ENCODE assay signal across 8 cellular contexts in genomic region chr18:6414723-6415362, GRCh38. TPM values are rescaled to one million over a fixed set of nuclear protein-coding genes. Genes with fewer than 3 reads are reported as not detected.
DNase-seq lines count a peak whose midpoint lies in the region; ATAC-seq and TF ChIP-seq lines count a peak whose summit lies in the region.

Gene L3MBTL4, minus strand, starts transcription at chr18:6414911. Its CDS starts 103,286 bp downstream, at chr18:6311625.

- H3K4me1 Mint-ChIP-seq in stimulated activated naive B cell treated with anti-CD40 and anti-IgM and Interleukin-4, amounts not matched to agents 10 μg/mL and 1 μg/mL and 100 μg/mL, for 72 hours = peaks cover 20 to 33% of the 10 kb centered on the region in 2 donors
- no peaks in the 10 kb centered on the region for H3K4me1 Mint-ChIP-seq in HFFc6 (ENCODE audit: low read depth)

- H3K4me3 ChIP-seq in brain microvascular endothelial cell (ENCODE audit: low read depth, low read length) = peak within 1 kb of the TSS; percentile 48

- peaks cover 16% of the 10 kb centered on the region for H3K27me3 ChIP-seq in brain microvascular endothelial cell (replicated peaks)

- peak within 1 kb of the TSS; percentile 95 for H3K27ac Mint-ChIP-seq in stimulated activated naive B cell treated with anti-CD40 and anti-IgM and Interleukin-4, amounts not matched to agents 10 μg/mL and 1 μg/mL and 100 μg/mL, for 72 hours
- no peak within 1 kb of the TSS for H3K27ac Mint-ChIP-seq in HFFc6

- peak; percentile 57 for ATAC-seq in GM21423 (IDR thresholded peaks at IDR 0.05; ENCODE audit: unreplicated experiment)
- ATAC-seq in stimulated activated naive B cell treated with anti-CD40 and anti-IgM and Interleukin-4, amounts not matched to agents 10 μg/mL and 1 μg/mL and 100 μg/mL, for 72 hours (replicated peaks) = peak; percentile 71 to 72

- in situ Hi-C loops in brain microvascular endothelial cell (cut with HindIII; ENCODE audit: low pct_ligation_motif_present, low sequenced_read_pairs) = no loop called here

- H3K27ac ChIP-seq in brain microvascular endothelial cell = no peak within 1 kb of the TSS

- H3K36me3 ChIP-seq in brain microvascular endothelial cell (replicated peaks) = no peaks in the 10 kb centered on the region

- H3K4me3 Mint-ChIP-seq in stimulated activated naive B cell treated with anti-CD40 and anti-IgM and Interleukin-4, amounts not matched to agents 10 μg/mL and 1 μg/mL and 100 μg/mL, for 72 hours = peak within 1 kb of the TSS; percentile 88 to 90
- no peak within 1 kb of the TSS for H3K4me3 Mint-ChIP-seq in HFFc6

- H3K27me3 Mint-ChIP-seq in stimulated activated naive B cell treated with anti-CD40 and anti-IgM and Interleukin-4, amounts not matched to agents 10 μg/mL and 1 μg/mL and 100 μg/mL, for 72 hours = peaks cover 5 to 8% of the 10 kb centered on the region in 2 donors
- H3K27me3 Mint-ChIP-seq in HFFc6 (ENCODE audit: insufficient read depth) = no peaks in the 10 kb centered on the region

- H3K9me3 Mint-ChIP-seq in stimulated activated naive B cell treated with anti-CD40 and anti-IgM and Interleukin-4, amounts not matched to agents 10 μg/mL and 1 μg/mL and 100 μg/mL, for 72 hours = no peaks in the 10 kb centered on the region
- H3K9me3 Mint-ChIP-seq in HFFc6 = peaks cover 33% of the 10 kb centered on the region

- peak; percentile 21 for DNase-seq in NCI-H1694 treated with DMSO at 0.1 percent for 48 hours (lab: John Stamatoyannopoulos, UW)
- no peak for DNase-seq in NCI-H1694 (lab: John Stamatoyannopoulos, UW)
- peak; percentile 33 for DNase-seq in HK-2 (ENCODE audit: unreplicated experiment)
- DNase-seq in brain microvascular endothelial cell = no peak
- peak; percentile 60 for DNase-seq in left kidney (ENCODE audit: low read depth, low spot score)
- DNase-seq in stimulated activated naive B cell treated with anti-CD40 and anti-IgM and Interleukin-4, amounts not matched to agents 10 μg/mL and 1 μg/mL and 100 μg/mL, for 72 hours = peak; percentile 27
- no peak for DNase-seq in HFFc6

- TF ChIP-seq CTCF in brain microvascular endothelial cell (IDR thresholded peaks at IDR 0.05; ENCODE audit: low read depth, low read length, missing control alignments) (no peak), HFFc6 (IDR thresholded peaks at IDR 0.05) (no peak)

- H3K36me3 Mint-ChIP-seq in stimulated activated naive B cell treated with anti-CD40 and anti-IgM and Interleukin-4, amounts not matched to agents 10 μg/mL and 1 μg/mL and 100 μg/mL, for 72 hours = peaks cover 0 to 3% of the 10 kb centered on the region in 2 donors
- H3K36me3 Mint-ChIP-seq in HFFc6 (ENCODE audit: low read depth) = 0 out of 2 replicates have a peak, but pooled peaks cover 6% of the 10 kb centered on the region

RNA-seq across cellular contexts. Expression of gene L3MBTL4, which starts in this region (rescaled TPM):
- total RNA-seq in HFFc6 (2021; fragmentation: NEBNext Ultra II Directional; extraction: Animal tissue kit (Norgen Biotek cat#: 25700)) = not detected

Comparison
In these comparisons a context has a peak if more than half of its experiments do, and no peak if none do; other contexts are left out.
1. DNase-seq: peak in NCI-H1694 treated with DMSO at 0.1 percent for 48 hours (single experiment), HK-2 (single experiment), left kidney (single experiment) and stimulated activated naive B cell treated with anti-CD40 and anti-IgM and Interleukin-4, amounts not matched to agents 10 μg/mL and 1 μg/mL and 100 μg/mL, for 72 hours (single experiment); none in NCI-H1694 (single experiment), brain microvascular endothelial cell (single experiment) and HFFc6 (single experiment).